In the genomic region with DNA sequence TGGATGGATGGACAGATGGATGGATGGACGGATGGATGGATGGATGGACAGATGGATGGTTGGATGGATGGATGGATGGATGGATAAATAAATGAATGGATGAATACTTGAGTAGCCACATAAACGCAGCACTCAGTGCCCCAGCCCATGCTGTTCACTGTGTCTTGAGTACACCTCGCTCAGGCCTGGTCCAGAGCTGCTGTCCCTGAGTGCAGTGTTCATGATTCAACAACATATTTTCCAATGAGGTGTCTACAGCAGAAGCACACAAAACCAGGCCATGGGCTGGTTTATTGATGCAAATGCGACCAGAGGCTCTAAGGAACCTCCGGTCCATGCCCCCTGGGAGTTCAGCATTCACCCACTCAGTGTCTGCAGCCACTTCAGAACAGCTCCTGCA, we compare ENCODE assay signal across 20 cellular contexts.
DNase-seq lines count a peak whose midpoint lies in the region; FAIRE-seq and TF ChIP-seq lines count a peak whose summit lies in the region.
"Had no signal": no experiment of that assay in that cellular context is flagged by ENCODE, and none has a peak within 500 bp of the region (broad histone marks: within the 10 kb centered on the region; RNA-seq: fewer than 3 reads in every experiment).

No MANE protein-coding gene starts in this region.

- H3K27ac ChIP-seq in breast epithelium = no peak overlapping the region
- H3K27ac ChIP-seq: BLaER1 had no signal

- peaks cover 0 to 33% of the 10 kb centered on the region in 2 donors for H3K27me3 ChIP-seq in breast epithelium
- H3K27me3 ChIP-seq: BLaER1 had no signal

- FAIRE-seq in urothelium cell line (lab: Jason Lieb, UNC) = peak; percentile 92
- FAIRE-seq: A204.1, H54 had no signal

- H3K4me1 Mint-ChIP-seq in MCF 10A (ENCODE audit: insufficient read depth, unreplicated experiment) = no peaks in the 10 kb centered on the region
- H3K4me1 Mint-ChIP-seq in endothelial cell (ENCODE audit: unreplicated experiment) = no peaks in the 10 kb centered on the region
- H3K4me1 Mint-ChIP-seq: CD4-positive, CD25-positive, alpha-beta regulatory T cell had no signal

- TF ChIP-seq CTCF in breast epithelium (IDR thresholded peaks at IDR 0.05) (no peak), MCF 10A (IDR thresholded peaks at IDR 0.05; ENCODE audit: unreplicated experiment) (no peak), endothelial cell (IDR thresholded peaks at IDR 0.05; ENCODE audit: unreplicated experiment) (no peak)

- H3K36me3 Mint-ChIP-seq in MCF 10A (ENCODE audit: insufficient read depth, unreplicated experiment) = no peaks in the 10 kb centered on the region
- H3K36me3 Mint-ChIP-seq in endothelial cell (ENCODE audit: low read depth, unreplicated experiment) = peaks cover 3% of the 10 kb centered on the region
- H3K36me3 Mint-ChIP-seq: CD4-positive, CD25-positive, alpha-beta regulatory T cell had no signal

- H3K4me1 ChIP-seq in breast epithelium = no peaks in the 10 kb centered on the region
- H3K4me1 ChIP-seq: BLaER1 had no signal

- DNase-seq in breast epithelium (ENCODE audit: low spot score in 2 of 2) (peak; percentile 2 to 3), MCF 10A (ENCODE audit: unreplicated experiment) (no peak), endothelial cell (ENCODE audit: low spot score) (no peak), mesenteric fat pad (ENCODE audit: low spot score) (peak; percentile 53), urothelium cell line (ENCODE audit: low spot score) (no peak), SW 1271 (lab: John Stamatoyannopoulos, UW) (no peak), GM19238 (ENCODE audit: insufficient read length, low spot score) (no peak)
- DNase-seq: CD4-positive, CD25-positive, alpha-beta regulatory T cell; IMR-90; KG1; MM.1S; NCI-H2029 treated with DMSO at 0.1 percent for 48 hours; NCI-H446 treated with DMSO at 0.1 percent for 48 hours; NCI-H526; NCI-H82; NK-92 treated with Interleukin-12 subunit alpha and Interleukin-12 subunit beta, amount 100 ng/mL, for 24 hours; PC-3 had no signal

- POLR2A ChIA-PET in MCF 10A (lab: Yijun Ruan, JAX) = no interaction called here

- BruUV-seq in MCF 10A (replicated peaks; lab: Mats Ljungman, UMichigan) = no TSS peak

- intact Hi-C loops in breast epithelium (cut with DNase I; ENCODE audit: low total_unique reads) = no loop called here
- intact Hi-C loops in MCF 10A (cut with micrococcal nuclease) = no loop called here

- H3K9me3 Mint-ChIP-seq in MCF 10A (ENCODE audit: unreplicated experiment) = peaks cover 14% of the 10 kb centered on the region
- no peaks in the 10 kb centered on the region for H3K9me3 Mint-ChIP-seq in endothelial cell (ENCODE audit: unreplicated experiment)

- no peak for TF ChIP-seq POLR2A in breast epithelium (IDR thresholded peaks at IDR 0.05)

- CTCF ChIA-PET in MCF 10A (lab: Yijun Ruan, JAX) = no interaction called here

- H3K27ac Mint-ChIP-seq in MCF 10A (ENCODE audit: low read depth, unreplicated experiment) = no peak overlapping the region
- peak overlapping the region; percentile 22 for H3K27ac Mint-ChIP-seq in endothelial cell (ENCODE audit: unreplicated experiment)

- H3K4me3 Mint-ChIP-seq in MCF 10A (ENCODE audit: unreplicated experiment) (no peak overlapping the region), endothelial cell (ENCODE audit: unreplicated experiment) (no peak overlapping the region)
- H3K4me3 Mint-ChIP-seq: CD4-positive, CD25-positive, alpha-beta regulatory T cell had no signal

- no peaks in the 10 kb centered on the region for H3K27me3 Mint-ChIP-seq in MCF 10A (ENCODE audit: insufficient read depth, unreplicated experiment)
- H3K27me3 Mint-ChIP-seq in endothelial cell (ENCODE audit: unreplicated experiment) = peaks cover 3% of the 10 kb centered on the region

- no peaks in the 10 kb centered on the region for H3K9me3 ChIP-seq in breast epithelium
- H3K9me3 ChIP-seq: BLaER1 had no signal

- no peaks in the 10 kb centered on the region for H3K36me3 ChIP-seq in breast epithelium
- H3K36me3 ChIP-seq: BLaER1 had no signal

- H3K4me3 ChIP-seq in breast epithelium = no peak overlapping the region
- H3K4me3 ChIP-seq: BLaER1 had no signal

Comparison
In these comparisons a context has a peak if more than half of its experiments do, and no peak if none do; other contexts are left out.
1. DNase-seq: peak in breast epithelium (2 of 2) and mesenteric fat pad (single experiment); none in MCF 10A (single experiment), endothelial cell (single experiment), urothelium cell line (single experiment), SW 1271 (0 of 2) and GM19238 (single experiment).